8 cellular contexts compared by ENCODE assay signal in the genomic region with DNA sequence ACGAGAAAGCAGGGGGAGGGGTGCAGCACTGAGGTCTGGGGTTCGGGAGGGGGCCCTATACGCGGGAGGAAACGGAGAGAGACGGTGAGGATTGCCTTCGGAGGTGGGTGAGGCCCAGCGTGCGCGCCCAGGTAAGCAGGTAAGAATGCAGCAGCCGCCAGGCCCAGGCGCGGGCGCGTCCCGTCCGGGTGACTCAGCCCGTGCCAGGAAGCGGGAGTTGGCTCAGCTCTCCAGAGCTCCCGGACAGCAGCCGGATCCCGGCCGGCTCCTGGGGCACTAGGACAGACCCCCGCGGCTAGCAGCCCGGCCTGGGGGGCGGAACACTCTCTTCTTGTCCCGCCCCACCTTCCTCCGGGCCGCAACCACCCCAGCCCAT. TPM values are rescaled to one million over a fixed set of nuclear protein-coding genes. Genes with fewer than 3 reads are reported as not detected.
DNase-seq lines count a peak whose midpoint lies in the region; ATAC-seq, FAIRE-seq and TF ChIP-seq lines count a peak whose summit lies in the region.

No MANE protein-coding gene starts in this region.

- H3K4me1 ChIP-seq in endodermal cell (ENCODE audit: control insufficient read depth, insufficient read depth, low read length) (peaks cover 2% of the 10 kb centered on the region), mesenchymal stem cell (ENCODE audit: control insufficient read depth, insufficient read depth, low read depth, low read length) (peaks cover 40% of the 10 kb centered on the region)

- TF ChIP-seq CTCF in endodermal cell (conservative IDR thresholded peaks at IDR 0.05) = no peak

- H4K91ac ChIP-seq in mesenchymal stem cell (ENCODE audit: low read length) = peak overlapping the region; percentile 57

- no peak overlapping the region for H3K27ac Mint-ChIP-seq in activated naive CD4-positive, alpha-beta T cell treated with anti-CD3 and anti-CD28 coated beads, Interleukin-2, amount 10 ng/mL, durations not matched to agents 7 days and 5 days
- no peak overlapping the region for H3K27ac Mint-ChIP-seq in endodermal cell

- ATAC-seq in HG02623 (IDR thresholded peaks at IDR 0.05; ENCODE audit: unreplicated experiment) = no peak

- H2BK12ac ChIP-seq in mesenchymal stem cell (ENCODE audit: low read length in 2 of 2) = peak overlapping the region; percentile 64 to 75

- peaks cover 56% of the 10 kb centered on the region for H3K27me3 ChIP-seq in endodermal cell (ENCODE audit: control insufficient read depth, insufficient read depth, low read length, poor library complexity, severe bottlenecking)
- H3K27me3 ChIP-seq in mesenchymal stem cell (ENCODE audit: control insufficient read depth in 1 of 2, insufficient read depth in 1 of 2, low read length in 2 of 2) = peaks cover 0 to 92% of the 10 kb centered on the region in 2 experiments

- peak; percentile 10 for DNase-seq in activated naive CD4-positive, alpha-beta T cell treated with anti-CD3 and anti-CD28 coated beads, Interleukin-2, amount 50 U/mL, for 16 hours
- DNase-seq in activated naive CD4-positive, alpha-beta T cell treated with anti-CD3 and anti-CD28 coated beads, Interleukin-2, amount 10 ng/mL, durations not matched to agents 7 days and 5 days = no peak
- DNase-seq in endodermal cell (peak; percentile 91), mesenchymal stem cell (peak; percentile 51), urothelium cell line (ENCODE audit: low spot score) (peak; percentile 91), NCI-H2107 (lab: John Stamatoyannopoulos, UW) (no peak)
- DNase-seq in activated CD4-positive, alpha-beta T cell treated with anti-CD3 and anti-CD28 coated beads, Interleukin-2, amount 50 U/mL, for 4 hours = no peak

- H3K4me3 Mint-ChIP-seq in activated naive CD4-positive, alpha-beta T cell treated with anti-CD3 and anti-CD28 coated beads, Interleukin-2, amount 10 ng/mL, durations not matched to agents 7 days and 5 days = no peak overlapping the region
- peak overlapping the region; percentile 80 for H3K4me3 Mint-ChIP-seq in endodermal cell

- H3K36me3 Mint-ChIP-seq in activated naive CD4-positive, alpha-beta T cell treated with anti-CD3 and anti-CD28 coated beads, Interleukin-2, amount 10 ng/mL, durations not matched to agents 7 days and 5 days = no peaks in the 10 kb centered on the region
- peaks cover 10% of the 10 kb centered on the region for H3K36me3 Mint-ChIP-seq in endodermal cell (ENCODE audit: low read depth)

- no peak overlapping the region for H2BK5ac ChIP-seq in mesenchymal stem cell (ENCODE audit: low read depth, low read length, poor library complexity, severe bottlenecking)

- no peak for FAIRE-seq in urothelium cell line (lab: Jason Lieb, UNC)

- H3K9me3 Mint-ChIP-seq in activated naive CD4-positive, alpha-beta T cell treated with anti-CD3 and anti-CD28 coated beads, Interleukin-2, amount 10 ng/mL, durations not matched to agents 7 days and 5 days = no peaks in the 10 kb centered on the region
- no peaks in the 10 kb centered on the region for H3K9me3 Mint-ChIP-seq in endodermal cell

- H4K8ac ChIP-seq in mesenchymal stem cell (ENCODE audit: low read length) = peak overlapping the region; percentile 76

- H2BK15ac ChIP-seq in mesenchymal stem cell (ENCODE audit: low read depth, poor library complexity, severe bottlenecking) = peak overlapping the region; percentile 95

- no peak overlapping the region for H2AFZ ChIP-seq in mesenchymal stem cell (ENCODE audit: low read depth, low read length)

- H3K36me3 ChIP-seq in endodermal cell (ENCODE audit: control insufficient read depth, insufficient read depth, low read length) (no peaks in the 10 kb centered on the region), mesenchymal stem cell (ENCODE audit: control insufficient read depth in 1 of 2, insufficient read depth in 2 of 2, low read depth in 1 of 2, low read length in 2 of 2) (peaks cover 0 to 11% of the 10 kb centered on the region in 2 experiments)

- H3K4me2 ChIP-seq in mesenchymal stem cell (ENCODE audit: low read length, poor library complexity, severe bottlenecking) = peak overlapping the region; percentile 76

- H3K4me3 ChIP-seq in endodermal cell (ENCODE audit: low read length) (peak overlapping the region; percentile 85), mesenchymal stem cell (ENCODE audit: insufficient read depth in 1 of 2, low read depth in 1 of 2, low read length in 2 of 2) (peak overlapping the region in 1 of 2 experiments; percentile 76)

- H3K14ac ChIP-seq in mesenchymal stem cell (ENCODE audit: low read length in 2 of 2) = no peak overlapping the region

- CTCF ChIA-PET in activated naive CD4-positive, alpha-beta T cell treated with anti-CD3 and anti-CD28 coated beads, Interleukin-2, amount 10 ng/mL, durations not matched to agents 7 days and 5 days (lab: Charles Lee) = no interaction called here

- H3K18ac ChIP-seq in mesenchymal stem cell (ENCODE audit: low read depth in 1 of 2, low read length in 2 of 2) = peak overlapping the region; percentile 14 to 96

- H3K23ac ChIP-seq in mesenchymal stem cell (ENCODE audit: low read length in 2 of 2) = peak overlapping the region in 1 of 2 experiments; percentile 27

- H3K9me3 ChIP-seq in endodermal cell (ENCODE audit: control insufficient read depth, low read length) = no peaks in the 10 kb centered on the region
- H3K9me3 ChIP-seq in mesenchymal stem cell (ENCODE audit: control insufficient read depth, low read length) = no peaks in the 10 kb centered on the region

- WGBS in endodermal cell (ENCODE audit: insufficient coverage in 1 of 2, insufficient read length in 1 of 2), 2 experiments = 23 to 35% methylated on average over 14 to 30 of the region's 30 CpGs
- WGBS in mesenchymal stem cell = 6% methylated on average over 11 of the region's 30 CpGs

- no peak overlapping the region for H3K27ac ChIP-seq in endodermal cell (ENCODE audit: low read depth, low read length)
- H3K27ac ChIP-seq in mesenchymal stem cell (ENCODE audit: low read length, poor library complexity, severe bottlenecking) = no peak overlapping the region

- peak overlapping the region; percentile 62 to 80 for H3K4ac ChIP-seq in mesenchymal stem cell (ENCODE audit: low read depth in 1 of 2, low read length in 2 of 2)

- peak overlapping the region; percentile 94 for H2BK120ac ChIP-seq in mesenchymal stem cell (ENCODE audit: low read depth, low read length)

- H3K27me3 Mint-ChIP-seq in activated naive CD4-positive, alpha-beta T cell treated with anti-CD3 and anti-CD28 coated beads, Interleukin-2, amount 10 ng/mL, durations not matched to agents 7 days and 5 days = peaks cover 88% of the 10 kb centered on the region
- H3K27me3 Mint-ChIP-seq in endodermal cell (ENCODE audit: insufficient read depth) = peaks cover 75% of the 10 kb centered on the region

- peaks cover 6% of the 10 kb centered on the region for H3K4me1 Mint-ChIP-seq in activated naive CD4-positive, alpha-beta T cell treated with anti-CD3 and anti-CD28 coated beads, Interleukin-2, amount 10 ng/mL, durations not matched to agents 7 days and 5 days
- H3K4me1 Mint-ChIP-seq in endodermal cell = peaks cover 18% of the 10 kb centered on the region

- peaks cover 6% of the 10 kb centered on the region for H3K79me1 ChIP-seq in mesenchymal stem cell (replicated peaks; ENCODE audit: low read length, poor library complexity, severe bottlenecking)

- H3K9ac ChIP-seq in endodermal cell (ENCODE audit: extremely low read depth, low read length, poor library complexity, severe bottlenecking) (no peak overlapping the region), mesenchymal stem cell (ENCODE audit: low read length) (no peak overlapping the region)

- no peak overlapping the region for H2AK5ac ChIP-seq in mesenchymal stem cell (ENCODE audit: low read length, severe bottlenecking)

RNA-seq across cellular contexts. Expression of a gene that starts 1.5 kb away (rescaled TPM):
- 10 to 100 TPM; 52.7 to 80.0 TPM for total RNA-seq in endodermal cell
- 76.9 TPM for polyA plus RNA-seq in endodermal cell (2013, experiment 1 of 2)
- 84.7 TPM for polyA plus RNA-seq in endodermal cell (2013, experiment 2 of 2)
- 48.8 TPM for polyA plus RNA-seq in mesenchymal stem cell (2013, experiment 1 of 2)
- polyA plus RNA-seq in mesenchymal stem cell (2013, experiment 2 of 2) = 49.1 TPM

Comparison
In these comparisons a context has a peak if more than half of its experiments do, and no peak if none do; other contexts are left out.
1. DNase-seq: peak in activated naive CD4-positive, alpha-beta T cell treated with anti-CD3 and anti-CD28 coated beads, Interleukin-2, amount 50 U/mL, for 16 hours (single experiment), endodermal cell (single experiment), mesenchymal stem cell (single experiment) and urothelium cell line (single experiment); none in activated naive CD4-positive, alpha-beta T cell treated with anti-CD3 and anti-CD28 coated beads, Interleukin-2, amount 10 ng/mL, durations not matched to agents 7 days and 5 days (single experiment), NCI-H2107 (single experiment) and activated CD4-positive, alpha-beta T cell treated with anti-CD3 and anti-CD28 coated beads, Interleukin-2, amount 50 U/mL, for 4 hours (0 of 2).